Comparison of ENCODE assay signal across 21 cellular contexts in genomic region chr22:50467773-50468440, GRCh38. TPM values are rescaled to one million over a fixed set of nuclear protein-coding genes. Genes with fewer than 3 reads are reported as not detected.
DNase-seq lines count a peak whose midpoint lies in the region; ATAC-seq and TF ChIP-seq lines count a peak whose summit lies in the region.
"Had no signal": no experiment of that assay in that cellular context is flagged by ENCODE, and none has a peak within 500 bp of the region (broad histone marks: within the 10 kb centered on the region; RNA-seq: fewer than 3 reads in every experiment).

No MANE protein-coding gene starts in this region.

- H3K27me3 ChIP-seq in CD4-positive, CD25-positive, alpha-beta regulatory T cell (ENCODE audit: control insufficient read depth, insufficient read depth, low read length) = no peaks in the 10 kb centered on the region
- H3K27me3 ChIP-seq in SU-DHL-6 (ENCODE audit: low read length) = no peaks in the 10 kb centered on the region
- no peaks in the 10 kb centered on the region for H3K27me3 ChIP-seq in right cardiac atrium (ENCODE audit: control insufficient read depth, insufficient read depth)
- H3K27me3 ChIP-seq: MG63, neural progenitor cell, stomach, upper lobe of left lung had no signal

- peaks cover 0 to 59% (median 24%) of the 10 kb centered on the region in 4 donors for H3K4me1 Mint-ChIP-seq in CD4-positive, CD25-positive, alpha-beta regulatory T cell
- H3K4me1 Mint-ChIP-seq in effector memory CD8-positive, alpha-beta T cell (ENCODE audit: low read depth in 2 of 2) = peaks cover 30 to 51% of the 10 kb centered on the region in 2 donors

- intact Hi-C loops in right cardiac atrium (cut with DNase I) = no loop called here

- H3K9ac ChIP-seq in SU-DHL-6 (ENCODE audit: low read length) = peak overlapping the region; percentile 66
- H3K9ac ChIP-seq: neural progenitor cell had no signal

- H3K9me3 ChIP-seq in CD4-positive, CD25-positive, alpha-beta regulatory T cell (ENCODE audit: control insufficient read depth in 2 of 2, low read length in 2 of 2) = no peaks in the 10 kb centered on the region
- H3K9me3 ChIP-seq in SU-DHL-6 (ENCODE audit: insufficient read depth, low read length) = no peaks in the 10 kb centered on the region
- no peaks in the 10 kb centered on the region for H3K9me3 ChIP-seq in right cardiac atrium (ENCODE audit: control insufficient read depth, low read length)
- H3K9me3 ChIP-seq: MG63, stomach, upper lobe of left lung had no signal

- H3K27me3 Mint-ChIP-seq in CD4-positive, CD25-positive, alpha-beta regulatory T cell = no peaks in the 10 kb centered on the region
- H3K27me3 Mint-ChIP-seq in effector memory CD8-positive, alpha-beta T cell = no peaks in the 10 kb centered on the region
- H3K27me3 Mint-ChIP-seq: progenitor cell of endocrine pancreas had no signal

- no peaks in the 10 kb centered on the region for H3K9me3 Mint-ChIP-seq in CD4-positive, CD25-positive, alpha-beta regulatory T cell
- no peaks in the 10 kb centered on the region for H3K9me3 Mint-ChIP-seq in effector memory CD8-positive, alpha-beta T cell
- H3K9me3 Mint-ChIP-seq: activated T-helper 2 cell treated with anti-CD3 and anti-CD28 coated beads, Interferon-gamma antibody, Interleukin-2, Interleukin-4, amounts not matched to agents 10 μg/mL and 5 μg/mL and 100 μg/mL, durations not matched to agents 14 hours and 24 hours and 36 hours; neural progenitor cell had no signal

- H3F3A ChIP-seq in SU-DHL-6 (ENCODE audit: insufficient read depth) = peaks cover 28% of the 10 kb centered on the region

- H4K20me1 ChIP-seq in SU-DHL-6 (ENCODE audit: low read depth, low read length) = no peaks in the 10 kb centered on the region; the same call in 1 of the 2 replicates

- DNase-seq in CD4-positive, CD25-positive, alpha-beta regulatory T cell = no peak
- DNase-seq in COLO668 (lab: John Stamatoyannopoulos, UW; ENCODE audit: unreplicated experiment) (peak; percentile 54), right cardiac atrium (no peak), anterior cingulate cortex (lab: John Stamatoyannopoulos, UW) (no peak), GF-D8 (lab: John Stamatoyannopoulos, UW) (no peak)
- no peak for DNase-seq in effector memory CD8-positive, alpha-beta T cell
- DNase-seq: activated CD4-positive, CD25-positive, alpha-beta regulatory T cell; head of caudate nucleus; MG63; midbrain; NCI-H1436 treated with DMSO at 0.1 percent for 48 hours; NCI-H526 treated with DMSO at 0.1 percent for 48 hours; SHP77 treated with DMSO at 0.1 percent for 48 hours; stomach had no signal

- peaks cover 11% of the 10 kb centered on the region for H3K36me3 Mint-ChIP-seq in CD4-positive, CD25-positive, alpha-beta regulatory T cell
- H3K36me3 Mint-ChIP-seq in effector memory CD8-positive, alpha-beta T cell (ENCODE audit: insufficient read depth) = peaks cover 48% of the 10 kb centered on the region

- peak overlapping the region; percentile 79 for H3K4me2 ChIP-seq in SU-DHL-6 (ENCODE audit: low read depth, low read length, poor library complexity, severe bottlenecking)
- H3K4me2 ChIP-seq: neural progenitor cell had no signal

- peaks cover 44% of the 10 kb centered on the region for H3K79me2 ChIP-seq in SU-DHL-6 (ENCODE audit: insufficient read depth, low read length)

- no peak for ATAC-seq in CD4-positive, CD25-positive, alpha-beta regulatory T cell (ENCODE audit: low read depth in 2 of 2)
- no peak for ATAC-seq in effector memory CD8-positive, alpha-beta T cell (replicated peaks)
- no peak for ATAC-seq in right cardiac atrium

- no peak overlapping the region for H2AFZ ChIP-seq in SU-DHL-6 (ENCODE audit: low read depth, low read length, severe bottlenecking)
- H2AFZ ChIP-seq: neural progenitor cell had no signal

- no peaks in the 10 kb centered on the region for H3K9me2 ChIP-seq in SU-DHL-6 (replicated peaks; ENCODE audit: insufficient read depth, low read length)

- H3K4me3 Mint-ChIP-seq in CD4-positive, CD25-positive, alpha-beta regulatory T cell = peak overlapping the region in 3 of 4 donors; percentile 77 to 98 (median 95)
- H3K4me3 Mint-ChIP-seq in effector memory CD8-positive, alpha-beta T cell = no peak overlapping the region
- H3K4me3 Mint-ChIP-seq: neural progenitor cell had no signal

- no peak for TF ChIP-seq CTCF in SU-DHL-6 (IDR thresholded peaks at IDR 0.05; ENCODE audit: insufficient read depth, low read length, poor library complexity, severe bottlenecking)

- no peak overlapping the region for H3K4me3 ChIP-seq in CD4-positive, CD25-positive, alpha-beta regulatory T cell (ENCODE audit: low read depth, low read length)
- no peak overlapping the region for H3K4me3 ChIP-seq in SU-DHL-6 (ENCODE audit: insufficient read depth, low read length, poor library complexity, severe bottlenecking)
- no peak overlapping the region for H3K4me3 ChIP-seq in right cardiac atrium (ENCODE audit: low read length)
- H3K4me3 ChIP-seq: MG63, neural progenitor cell, skin epidermis, stomach, upper lobe of left lung had no signal

- H3K27ac Mint-ChIP-seq in CD4-positive, CD25-positive, alpha-beta regulatory T cell = peak overlapping the region in 2 of 3 donors; percentile 26 to 92
- peak overlapping the region; percentile 88 to 95 for H3K27ac Mint-ChIP-seq in effector memory CD8-positive, alpha-beta T cell
- H3K27ac Mint-ChIP-seq: neural progenitor cell, progenitor cell of endocrine pancreas had no signal

- 80% methylated on average over 22 of the region's 22 CpGs for WGBS in right cardiac atrium

- peak overlapping the region; percentile 86 for H3K27ac ChIP-seq in CD4-positive, CD25-positive, alpha-beta regulatory T cell (ENCODE audit: insufficient read depth, low read length, poor library complexity, severe bottlenecking)
- H3K27ac ChIP-seq in SU-DHL-6 (ENCODE audit: low read depth, low read length) = peak overlapping the region; percentile 99
- no peak overlapping the region for H3K27ac ChIP-seq in right cardiac atrium (ENCODE audit: low read length)
- H3K27ac ChIP-seq: neural progenitor cell, upper lobe of left lung had no signal

- H3K4me1 ChIP-seq in CD4-positive, CD25-positive, alpha-beta regulatory T cell (ENCODE audit: control insufficient read depth, insufficient read depth, low read length, poor library complexity, severe bottlenecking) = peaks cover 49% of the 10 kb centered on the region
- peaks cover 5% of the 10 kb centered on the region for H3K4me1 ChIP-seq in right cardiac atrium (ENCODE audit: control insufficient read depth, insufficient read depth, low read length)

- peaks cover 49% of the 10 kb centered on the region for H3K36me3 ChIP-seq in CD4-positive, CD25-positive, alpha-beta regulatory T cell (ENCODE audit: control insufficient read depth, insufficient read depth, low read length)
- no peaks in the 10 kb centered on the region for H3K36me3 ChIP-seq in SU-DHL-6 (ENCODE audit: low read length)
- H3K36me3 ChIP-seq: neural progenitor cell had no signal

RNA-seq across cellular contexts. Expression of gene SBF1, which starts 6.9 kb away (rescaled TPM):
- total RNA-seq in CD4-positive, CD25-positive, alpha-beta regulatory T cell = 220 TPM
- 10 to 100 TPM; 16.2 to 29.7 (median 17.6) TPM for polyA plus RNA-seq in CD4-positive, CD25-positive, alpha-beta regulatory T cell
- total RNA-seq in right cardiac atrium = 10 to 100 TPM; 50.3 to 54.8 (median 53.9) TPM
- polyA plus RNA-seq in right cardiac atrium = 39.2 TPM

RNA-seq across cellular contexts. Expression of gene ADM2, which starts 13.4 kb away (rescaled TPM):
- 1.9 TPM for total RNA-seq in CD4-positive, CD25-positive, alpha-beta regulatory T cell
- polyA plus RNA-seq in CD4-positive, CD25-positive, alpha-beta regulatory T cell = under 1 TPM; 0.06 to 0.95 (median 0.28) TPM
- under 1 TPM in 2 of 4 donors, not detected in 2; 0.11 to 0.32 TPM for total RNA-seq in right cardiac atrium
- 0.05 TPM for polyA plus RNA-seq in right cardiac atrium

RNA-seq across cellular contexts. Expression of gene MIOX, which starts 18.8 kb away (rescaled TPM):
- total RNA-seq in CD4-positive, CD25-positive, alpha-beta regulatory T cell = not detected
- not detected for polyA plus RNA-seq in CD4-positive, CD25-positive, alpha-beta regulatory T cell
- total RNA-seq in right cardiac atrium = not detected
- polyA plus RNA-seq in right cardiac atrium = not detected
- total RNA-seq: activated T-helper 2 cell treated with anti-CD3 and anti-CD28 coated beads, Interferon-gamma antibody, Interleukin-2, Interleukin-4, amounts not matched to agents 10 μg/mL and 5 μg/mL and 100 μg/mL, durations not matched to agents 14 hours and 24 hours and 36 hours; endothelial cell of umbilical vein; stomach; upper lobe of left lung had no signal
- polyA plus RNA-seq: endothelial cell of umbilical vein had no signal

RNA-seq across cellular contexts. Expression of gene LMF2, which starts 39.6 kb away (rescaled TPM):
- 113 TPM for total RNA-seq in CD4-positive, CD25-positive, alpha-beta regulatory T cell
- 10 to 100 TPM; 21.5 to 24.2 (median 21.7) TPM for polyA plus RNA-seq in CD4-positive, CD25-positive, alpha-beta regulatory T cell
- 10 to 100 TPM; 32.2 to 33.7 (median 33.3) TPM for total RNA-seq in right cardiac atrium
- polyA plus RNA-seq in right cardiac atrium = 29.0 TPM

RNA-seq across cellular contexts. Expression of gene NCAPH2, which starts 40.1 kb away (rescaled TPM):
- total RNA-seq in CD4-positive, CD25-positive, alpha-beta regulatory T cell = 112 TPM
- 10 to 100 TPM; 35.8 to 43.6 (median 39.8) TPM for polyA plus RNA-seq in CD4-positive, CD25-positive, alpha-beta regulatory T cell
- total RNA-seq in right cardiac atrium = 10 to 100 TPM; 23.3 to 35.0 (median 28.6) TPM
- polyA plus RNA-seq in right cardiac atrium = 29.1 TPM

Comparison
In these comparisons a context has a peak if more than half of its experiments do, and no peak if none do; other contexts are left out.
1. H3K4me3 Mint-ChIP-seq: peak in CD4-positive, CD25-positive, alpha-beta regulatory T cell (3 of 4); none in effector memory CD8-positive, alpha-beta T cell (0 of 2).